In genomic region chr6:100366419-100366818, GRCh38 we compare ENCODE assay signal across 1 cellular context.
TF ChIP-seq lines count a peak whose summit lies in the region.

No MANE protein-coding gene starts in this region.

TF ChIP-seq in GM12878, 131 proteins besides CTCF, POLR2A, EP300 and RAD21 (continued from another document):
- TF ChIP-seq ZZZ3 (IDR thresholded peaks at IDR 0.05; ENCODE audit: control insufficient read depth, insufficient read length, low read depth) = no peak
- TF ChIP-seq NR2C2 (IDR thresholded peaks at IDR 0.05; ENCODE audit: borderline replicate concordance, control insufficient read depth, insufficient read length, low read depth) = no peak
- no peak for TF ChIP-seq HDAC6 (IDR thresholded peaks at IDR 0.05; ENCODE audit: unreplicated experiment)
- TF ChIP-seq CEBPZ (IDR thresholded peaks at IDR 0.05; ENCODE audit: low read depth, low read length) = no peak
- no peak for TF ChIP-seq RAD51 (IDR thresholded peaks at IDR 0.05)
- no peak for TF ChIP-seq E4F1 (IDR thresholded peaks at IDR 0.05; ENCODE audit: borderline replicate concordance, partially characterized antibody)
